ENCODE assay signal across 1 cellular context in genomic region chr12:122031342-122032216, GRCh38.
A peak's percentile ranks its signal among the peaks of the same experiment; 100 is the strongest.
TF ChIP-seq lines count a peak whose summit lies in the region.

No MANE protein-coding gene starts in this region.

TF ChIP-seq in HepG2, 621 proteins besides CTCF, POLR2A, EP300 and RAD21:
- no peak for TF ChIP-seq FOXP1 (IDR thresholded peaks at IDR 0.05)
- no peak for TF ChIP-seq FOXP1 (CRISPR knock-in tag; IDR thresholded peaks at IDR 0.05)
- no peak for TF ChIP-seq FUBP1 (CRISPR knock-in tag; IDR thresholded peaks at IDR 0.05; ENCODE audit: borderline replicate concordance)
- peak; percentile 53 for TF ChIP-seq STAG1 (CRISPR knock-in tag; IDR thresholded peaks at IDR 0.05)
- no peak for TF ChIP-seq SRSF1 (optimal IDR thresholded peaks at IDR 0.05; ENCODE audit: low read depth, low read length)
- TF ChIP-seq PRDM10 (CRISPR knock-in tag; IDR thresholded peaks at IDR 0.05; ENCODE audit: low read depth), result no peak
- TF ChIP-seq TRIM22 (IDR thresholded peaks at IDR 0.05), result no peak
- peak; percentile 40 for TF ChIP-seq ZNF687 (CRISPR knock-in tag; IDR thresholded peaks at IDR 0.05)
- no peak for TF ChIP-seq TFE3 (CRISPR knock-in tag; IDR thresholded peaks at IDR 0.05)
- TF ChIP-seq SSRP1 (CRISPR knock-in tag; IDR thresholded peaks at IDR 0.05), result no peak
- TF ChIP-seq ZBTB33 (CRISPR knock-in tag; IDR thresholded peaks at IDR 0.05), result peak; percentile 55; the same call in 1 of the 2 replicates
- peak; percentile 52 for TF ChIP-seq XRCC5 (optimal IDR thresholded peaks at IDR 0.05; ENCODE audit: low read length)
- TF ChIP-seq KLF15 (CRISPR knock-in tag; IDR thresholded peaks at IDR 0.05; ENCODE audit: borderline replicate concordance), result no peak
- no peak for TF ChIP-seq TERF1 (CRISPR knock-in tag; IDR thresholded peaks at IDR 0.05)
- no peak for TF ChIP-seq ZNF251 (CRISPR knock-in tag; IDR thresholded peaks at IDR 0.05)
- no peak for TF ChIP-seq IKZF1 (IDR thresholded peaks at IDR 0.05)
- no peak for TF ChIP-seq NFRKB (IDR thresholded peaks at IDR 0.05)
- peak; percentile 19 for TF ChIP-seq TEAD3 (CRISPR knock-in tag; optimal IDR thresholded peaks at IDR 0.05; ENCODE audit: borderline replicate concordance)
- no peak for TF ChIP-seq ZNF343 (CRISPR knock-in tag; IDR thresholded peaks at IDR 0.05)
- no peak for TF ChIP-seq KDM2A (CRISPR knock-in tag; IDR thresholded peaks at IDR 0.05; ENCODE audit: borderline replicate concordance, low read depth)
- peak; percentile 77; the same call in 1 of the 2 replicates for TF ChIP-seq ZNF691 (CRISPR knock-in tag; IDR thresholded peaks at IDR 0.05; ENCODE audit: borderline replicate concordance, low read depth)
- TF ChIP-seq SCMH1 (CRISPR knock-in tag; IDR thresholded peaks at IDR 0.05; ENCODE audit: borderline replicate concordance), result no peak
- no peak for TF ChIP-seq NKX3-1 (CRISPR knock-in tag; IDR thresholded peaks at IDR 0.05)
